Comparison of ENCODE assay signal across 8 cellular contexts in genomic region chr10:97572214-97572989, GRCh38. TPM values are rescaled to one million over a fixed set of nuclear protein-coding genes. Genes with fewer than 3 reads are reported as not detected.
DNase-seq lines count a peak whose midpoint lies in the region; ATAC-seq and TF ChIP-seq lines count a peak whose summit lies in the region.
"Had no signal": no experiment of that assay in that cellular context is flagged by ENCODE, and none has a peak within 500 bp of the region (broad histone marks: within the 10 kb centered on the region; RNA-seq: fewer than 3 reads in every experiment).

Gene ANKRD2 (plus strand): TSS chr10:97572779. CDS start chr10:97572789, 10 bp downstream.

- peak; percentile 83 for DNase-seq in GM10248 (ENCODE audit: extremely low spot score)
- peak; percentile 52 to 62 for DNase-seq in PC-9
- peak; percentile 13 for DNase-seq in activated T-helper 1 cell treated with Interleukin-2 at 50 U/mL for 16 hours (ENCODE audit: low read depth)
- peak; percentile 85 for DNase-seq in fibroblast of pulmonary artery (ENCODE audit: low read depth)
- peak; percentile 84 for DNase-seq in neural progenitor cell (ENCODE audit: low spot score)
- DNase-seq in testis, result peak; percentile 84

- peaks cover 4% of the 10 kb centered on the region for H3K27me3 Mint-ChIP-seq in neural progenitor cell (ENCODE audit: insufficient read depth, low read depth)

- H3K4me3 ChIP-seq in PC-9 (peak within 1 kb of the TSS; percentile 14; the same call in 1 of the 2 replicates), fibroblast of pulmonary artery (replicated peaks; ENCODE audit: low read depth, low read length) (no peak within 1 kb of the TSS), neural progenitor cell (no peak within 1 kb of the TSS), testis (no peak within 1 kb of the TSS)

- H3F3A ChIP-seq in PC-9 (ENCODE audit: insufficient read depth, low read depth), result peaks cover 43% of the 10 kb centered on the region; the same call in 1 of the 2 replicates
- no peaks in the 10 kb centered on the region for H3F3A ChIP-seq in neural progenitor cell (ENCODE audit: low read depth)

- peak within 1 kb of the TSS; percentile 18 for H3K27ac Mint-ChIP-seq in neural progenitor cell

- H3K4me2 ChIP-seq in PC-9 (peak within 1 kb of the TSS; percentile 76), neural progenitor cell (no peak within 1 kb of the TSS)

- H3K36me3 ChIP-seq in PC-9 (ENCODE audit: low read depth) (no peaks in the 10 kb centered on the region), neural progenitor cell (no peaks in the 10 kb centered on the region), testis (ENCODE audit: low read depth, missing control alignments) (no peaks in the 10 kb centered on the region)

- H3K9me3 Mint-ChIP-seq in neural progenitor cell, result no peaks in the 10 kb centered on the region

- H3K27me3 ChIP-seq in PC-9 (ENCODE audit: insufficient read depth, low read depth) (no peaks in the 10 kb centered on the region), neural progenitor cell (no peaks in the 10 kb centered on the region), testis (no peaks in the 10 kb centered on the region)

- peak within 1 kb of the TSS; percentile 46 for H3K4me3 Mint-ChIP-seq in neural progenitor cell

- H3K9me3 ChIP-seq in PC-9 (ENCODE audit: insufficient read depth, low read depth), result no peaks in the 10 kb centered on the region
- H3K9me3 ChIP-seq in neural progenitor cell (ENCODE audit: low read depth), result no peaks in the 10 kb centered on the region
- no peaks in the 10 kb centered on the region for H3K9me3 ChIP-seq in testis

- intact Hi-C loops in PC-9 (cut with micrococcal nuclease; ENCODE audit: unreplicated experiment) (loop anchor here (5.0 kb wide), 1 partner anchor 110 kb away; no protein-coding TSS in a partner anchor), testis (cut with DNase I; ENCODE audit: low total_unique reads) (no loop called here)

- peaks cover 3% of the 10 kb centered on the region for H3K4me1 Mint-ChIP-seq in neural progenitor cell

- H4K20me1 ChIP-seq in PC-9 (ENCODE audit: insufficient read depth) (no peaks in the 10 kb centered on the region), neural progenitor cell (ENCODE audit: low read depth) (no peaks in the 10 kb centered on the region)

- POLR2A ChIA-PET in GM10248 (lab: Yijun Ruan, JAX) (no interaction called here), PC-9 (lab: Charles Lee; ENCODE audit: unreplicated experiment) (no interaction called here)

- H3K27ac ChIP-seq in PC-9 (peak within 1 kb of the TSS; percentile 93), neural progenitor cell (no peak within 1 kb of the TSS), testis (no peak within 1 kb of the TSS)

- 71 to 86% methylated on average over 10 to 16 of the region's 16 CpGs for WGBS in testis, 2 donors

- BruUV-seq in PC-9 (replicated peaks; lab: Mats Ljungman, UMichigan), result no TSS peak

- TF ChIP-seq POLR2A in testis (IDR thresholded peaks at IDR 0.05), result no peak

- H2AFZ ChIP-seq in PC-9, result no peak within 1 kb of the TSS
- H2AFZ ChIP-seq in neural progenitor cell (replicated peaks), result no peak within 1 kb of the TSS

- ATAC-seq in HG03280 (IDR thresholded peaks at IDR 0.05; ENCODE audit: unreplicated experiment), result peak; percentile 54

- H3K9ac ChIP-seq in neural progenitor cell, result no peak within 1 kb of the TSS

- TF ChIP-seq CTCF in GM10248 (IDR thresholded peaks at IDR 0.05; ENCODE audit: control extremely low read depth, extremely low read depth, low read depth, missing control alignments), result peak; percentile 82
- peak; percentile 77 for TF ChIP-seq CTCF in PC-9 (conservative IDR thresholded peaks at IDR 0.05)
- peak; percentile 94 for TF ChIP-seq CTCF in fibroblast of pulmonary artery (IDR thresholded peaks at IDR 0.05; ENCODE audit: low read length, missing control alignments)
- peak; percentile 88 for TF ChIP-seq CTCF in neural progenitor cell (IDR thresholded peaks at IDR 0.05)
- TF ChIP-seq CTCF in testis (IDR thresholded peaks at IDR 0.05), result peak; percentile 51 to 81 (median 77)

- CTCF ChIA-PET in GM10248 (lab: Yijun Ruan, JAX) (interaction anchor here (0.7 to 4.9 kb wide), 28 partner anchors 11 to 164 kb away, joined by 3 to 55 read pairs (median 5); partner anchors contain the start of genes AVPI1, C10orf62, HOGA1 and ZFYVE27), PC-9 (lab: Charles Lee) (interaction anchor here (0.6 to 1.7 kb wide), 4 partner anchors 12 to 106 kb away, joined by 4 to 5 read pairs (median 5); partner anchors contain the start of gene HOGA1)

- no peaks in the 10 kb centered on the region for H3K79me2 ChIP-seq in PC-9 (ENCODE audit: low read depth)
- H3K79me2 ChIP-seq in neural progenitor cell (ENCODE audit: low read depth), result no peaks in the 10 kb centered on the region

- no peaks in the 10 kb centered on the region for H3K9me2 ChIP-seq in PC-9 (ENCODE audit: insufficient read depth)

- no peaks in the 10 kb centered on the region for H3K36me3 Mint-ChIP-seq in neural progenitor cell

- H3K4me1 ChIP-seq in PC-9 (replicated peaks; ENCODE audit: insufficient read depth), result peaks cover 60% of the 10 kb centered on the region
- no peaks in the 10 kb centered on the region for H3K4me1 ChIP-seq in neural progenitor cell
- peaks cover 3% of the 10 kb centered on the region for H3K4me1 ChIP-seq in testis

RNA-seq across cellular contexts. Expression of gene ANKRD2, which starts in this region (rescaled TPM):
- 5.5 and 8.4 TPM in 2 replicates for total RNA-seq in PC-9 (2021)
- total RNA-seq in neural progenitor cell (ENCODE audit: low replicate concordance), result not detected in 2 replicates
- total RNA-seq in testis, result 1 to 10 TPM in 1 of 2 donors, under 1 TPM in 1; 0.43 to 1.9 TPM
- polyA plus RNA-seq in testis (ENCODE audit: insufficient read depth, low read depth, low replicate concordance), result 3.5 TPM
- total RNA-seq: mononuclear cell had no signal

Comparison
In these comparisons a context has a peak if more than half of its experiments do, and no peak if none do; other contexts are left out.
1. Peak in DNase-seq in neural progenitor cell; RNA of the gene not detected or under 1 TPM.
2. DNase-seq: peak in every context shown above with its lines; median percentile 85 in fibroblast of pulmonary artery; 84 in neural progenitor cell; 84 in testis; 83 in GM10248; 57 in PC-9; 13 in activated T-helper 1 cell treated with Interleukin-2 at 50 U/mL for 16 hours.